Comparison of ENCODE assay signal across 9 cellular contexts in the genomic region with DNA sequence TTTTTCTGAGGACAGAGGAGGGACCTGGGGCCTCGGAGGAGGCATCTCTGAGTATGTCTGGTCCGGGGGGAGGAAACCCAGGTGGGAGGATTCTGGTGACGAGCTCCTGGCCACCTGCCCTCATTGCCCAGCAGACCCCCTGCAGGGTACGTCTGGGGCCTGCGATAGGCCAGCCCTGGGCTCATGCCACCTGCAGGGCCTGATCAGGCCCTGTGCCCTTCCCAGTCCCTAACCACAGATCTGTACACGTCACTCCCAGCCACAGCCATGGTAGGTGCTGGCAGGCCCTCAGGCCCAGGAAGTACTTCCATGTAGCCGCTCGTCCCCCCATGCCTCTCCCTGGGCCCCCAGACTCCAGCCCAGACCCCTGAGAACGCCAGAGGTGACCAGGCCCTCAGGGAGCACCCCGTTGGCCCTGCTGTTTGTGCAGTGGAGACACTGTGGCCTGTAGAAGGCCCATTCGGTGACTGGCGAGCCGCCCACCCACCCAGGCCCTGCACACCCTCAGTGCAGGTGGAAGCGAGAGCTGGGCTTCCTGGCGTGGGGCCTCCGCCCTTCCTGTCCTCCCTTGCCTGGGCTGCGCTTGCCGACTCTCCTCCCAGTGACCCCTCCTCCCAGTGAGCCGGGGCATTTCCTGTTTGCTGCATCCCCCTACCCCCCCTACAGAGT. TPM values are rescaled to one million over a fixed set of nuclear protein-coding genes. Genes with fewer than 3 reads are reported as not detected.
DNase-seq lines count a peak whose midpoint lies in the region; ATAC-seq and TF ChIP-seq lines count a peak whose summit lies in the region.
"Had no signal": no experiment of that assay in that cellular context is flagged by ENCODE, and none has a peak within 500 bp of the region (broad histone marks: within the 10 kb centered on the region; RNA-seq: fewer than 3 reads in every experiment).

No MANE protein-coding gene starts in this region.

- peak; percentile 68 for ATAC-seq in activated naive CD8-positive, alpha-beta T cell treated with anti-CD3 and anti-CD28 coated beads, Interleukin-2, amount 10 ng/mL, durations not matched to agents 7 days and 5 days (ENCODE audit: low read depth)
- no peak for ATAC-seq in lower lobe of right lung
- ATAC-seq in HG02884 (IDR thresholded peaks at IDR 0.05; ENCODE audit: unreplicated experiment) = no peak
- ATAC-seq in HG02759 (IDR thresholded peaks at IDR 0.05; ENCODE audit: unreplicated experiment) = no peak
- no peak for ATAC-seq in GM19452 (IDR thresholded peaks at IDR 0.05; ENCODE audit: unreplicated experiment)

- no peaks in the 10 kb centered on the region for H3K27me3 Mint-ChIP-seq in activated naive CD8-positive, alpha-beta T cell treated with anti-CD3 and anti-CD28 coated beads, Interleukin-2, amount 10 ng/mL, durations not matched to agents 7 days and 5 days

- H3K4me1 Mint-ChIP-seq in activated naive CD8-positive, alpha-beta T cell treated with anti-CD3 and anti-CD28 coated beads, Interleukin-2, amount 10 ng/mL, durations not matched to agents 7 days and 5 days = peaks cover 24% of the 10 kb centered on the region

- peak; percentile 52 for DNase-seq in NCI-H2029 treated with DMSO at 0.1 percent for 48 hours (lab: John Stamatoyannopoulos, UW)
- DNase-seq in activated naive CD8-positive, alpha-beta T cell treated with anti-CD3 and anti-CD28 coated beads, Interleukin-2, amount 10 ng/mL, durations not matched to agents 7 days and 5 days = peak; percentile 68
- no peak for DNase-seq in lower lobe of right lung
- no peak for DNase-seq in effector CD4-positive, alpha-beta T cell

- H3K36me3 ChIP-seq in lower lobe of right lung = peaks cover 8% of the 10 kb centered on the region
- H3K36me3 ChIP-seq: adrenal gland had no signal

- peak overlapping the region; percentile 92 for H3K27ac Mint-ChIP-seq in activated naive CD8-positive, alpha-beta T cell treated with anti-CD3 and anti-CD28 coated beads, Interleukin-2, amount 10 ng/mL, durations not matched to agents 7 days and 5 days

- H3K4me3 Mint-ChIP-seq in activated naive CD8-positive, alpha-beta T cell treated with anti-CD3 and anti-CD28 coated beads, Interleukin-2, amount 10 ng/mL, durations not matched to agents 7 days and 5 days = peak overlapping the region; percentile 72

- H3K9me3 Mint-ChIP-seq in activated naive CD8-positive, alpha-beta T cell treated with anti-CD3 and anti-CD28 coated beads, Interleukin-2, amount 10 ng/mL, durations not matched to agents 7 days and 5 days = no peaks in the 10 kb centered on the region

- POLR2A ChIA-PET in activated naive CD8-positive, alpha-beta T cell treated with anti-CD3 and anti-CD28 coated beads, Interleukin-2, amount 10 ng/mL, durations not matched to agents 7 days and 5 days (lab: Charles Lee) = interaction anchor here (0.7 to 2.5 kb wide), 6 partner anchors 8 to 482 kb away, joined by 3 to 9 read pairs (median 5); no protein-coding TSS in a partner anchor

- H3K27me3 ChIP-seq in lower lobe of right lung (ENCODE audit: low read depth) = no peaks in the 10 kb centered on the region
- H3K27me3 ChIP-seq: adrenal gland had no signal

- intact Hi-C loops in lower lobe of right lung (cut with DNase I) = no loop called here

- H3K27ac ChIP-seq in C4-2B = peak overlapping the region; percentile 74
- peak overlapping the region; percentile 81 for H3K27ac ChIP-seq in lower lobe of right lung

- H3K4me1 ChIP-seq in lower lobe of right lung = peaks cover 100% of the 10 kb centered on the region

- TF ChIP-seq CTCF in C4-2B (conservative IDR thresholded peaks at IDR 0.05) (no peak), lower lobe of right lung (IDR thresholded peaks at IDR 0.05) (no peak)

- H3K9me3 ChIP-seq in lower lobe of right lung = no peaks in the 10 kb centered on the region
- H3K9me3 ChIP-seq: adrenal gland had no signal

- H3K4me3 ChIP-seq in lower lobe of right lung = peak overlapping the region; percentile 21
- H3K4me3 ChIP-seq: adrenal gland had no signal

- peaks cover 2% of the 10 kb centered on the region for H3K36me3 Mint-ChIP-seq in activated naive CD8-positive, alpha-beta T cell treated with anti-CD3 and anti-CD28 coated beads, Interleukin-2, amount 10 ng/mL, durations not matched to agents 7 days and 5 days

RNA-seq across cellular contexts. Expression of gene INF2, which starts 5.7 kb away (rescaled TPM):
- 100 to 1,000 TPM; 107 to 110 TPM for total RNA-seq in activated naive CD8-positive, alpha-beta T cell treated with anti-CD3 and anti-CD28 coated beads, Interleukin-2, amount 10 ng/mL, durations not matched to agents 7 days and 5 days
- 116 TPM for total RNA-seq in lower lobe of right lung

RNA-seq across cellular contexts. Expression of gene ADSS1, which starts 28.9 kb away (rescaled TPM):
- total RNA-seq in activated naive CD8-positive, alpha-beta T cell treated with anti-CD3 and anti-CD28 coated beads, Interleukin-2, amount 10 ng/mL, durations not matched to agents 7 days and 5 days = 1 to 10 TPM; 2.4 to 2.8 TPM
- total RNA-seq in lower lobe of right lung = 5.1 TPM

RNA-seq across cellular contexts. Expression of gene SIVA1, which starts 57.8 kb away (rescaled TPM):
- total RNA-seq in activated naive CD8-positive, alpha-beta T cell treated with anti-CD3 and anti-CD28 coated beads, Interleukin-2, amount 10 ng/mL, durations not matched to agents 7 days and 5 days = 100 to 1,000 TPM; 110 to 126 TPM
- 66.3 TPM for total RNA-seq in lower lobe of right lung

Comparison
In these comparisons a context has a peak if more than half of its experiments do, and no peak if none do; other contexts are left out.
1. DNase-seq: peak in NCI-H2029 treated with DMSO at 0.1 percent for 48 hours (single experiment) and activated naive CD8-positive, alpha-beta T cell treated with anti-CD3 and anti-CD28 coated beads, Interleukin-2, amount 10 ng/mL, durations not matched to agents 7 days and 5 days (single experiment); none in lower lobe of right lung (single experiment) and effector CD4-positive, alpha-beta T cell (single experiment).